8 cellular contexts compared by ENCODE assay signal in genomic region chr16:21663889-21664647, GRCh38. TPM values are rescaled to one million over a fixed set of nuclear protein-coding genes. Genes with fewer than 3 reads are reported as not detected.
DNase-seq lines count a peak whose midpoint lies in the region; ATAC-seq lines count a peak whose summit lies in the region.

TSS of gene OTOA (plus strand) at chr16:21663968. CDS start at chr16:21678515, 14,547 bp downstream.

- no peaks in the 10 kb centered on the region for H3K9me3 Mint-ChIP-seq in natural killer cell treated with Interleukin-12 subunit alpha and Interleukin-12 subunit beta and Interleukin-15 and Interleukin-18, amount 100 ng/mL, for 72 hours

- H3K4me3 Mint-ChIP-seq in natural killer cell treated with Interleukin-12 subunit alpha and Interleukin-12 subunit beta and Interleukin-15 and Interleukin-18, amount 100 ng/mL, for 72 hours: no peak within 1 kb of the TSS

- H3K36me3 Mint-ChIP-seq in natural killer cell treated with Interleukin-12 subunit alpha and Interleukin-12 subunit beta and Interleukin-15 and Interleukin-18, amount 100 ng/mL, for 72 hours: no peaks in the 10 kb centered on the region

- peaks cover 6% of the 10 kb centered on the region in 2 donors for H3K4me1 Mint-ChIP-seq in natural killer cell treated with Interleukin-12 subunit alpha and Interleukin-12 subunit beta and Interleukin-15 and Interleukin-18, amount 100 ng/mL, for 72 hours (ENCODE audit: low read depth in 2 of 2)

- peak; percentile 10 for DNase-seq in CD1c-positive myeloid dendritic cell (ENCODE audit: extremely low spot score)
- peak; percentile 23 for DNase-seq in RPMI8226
- DNase-seq in cerebellum (ENCODE audit: low spot score): peak; percentile 26
- DNase-seq in natural killer cell treated with Interleukin-12 subunit alpha and Interleukin-12 subunit beta and Interleukin-15 and Interleukin-18, amount 100 ng/mL, for 72 hours (ENCODE audit: low spot score): no peak
- DNase-seq in NCI-H1092 treated with DMSO at 0.1 percent for 48 hours (lab: John Stamatoyannopoulos, UW): no peak
- DNase-seq in NCI-H187 treated with DMSO at 0.1 percent for 48 hours (lab: John Stamatoyannopoulos, UW): no peak
- DNase-seq in dermis blood vessel endothelial cell: no peak

- H3K27ac Mint-ChIP-seq in natural killer cell treated with Interleukin-12 subunit alpha and Interleukin-12 subunit beta and Interleukin-15 and Interleukin-18, amount 100 ng/mL, for 72 hours: no peak within 1 kb of the TSS

- peak; percentile 32 to 41 for ATAC-seq in natural killer cell treated with Interleukin-12 subunit alpha and Interleukin-12 subunit beta and Interleukin-15 and Interleukin-18, amount 100 ng/mL, for 72 hours
- ATAC-seq in GM21717 (IDR thresholded peaks at IDR 0.05; ENCODE audit: unreplicated experiment): no peak

- peaks cover 0 to 5% of the 10 kb centered on the region in 2 donors for H3K27me3 Mint-ChIP-seq in natural killer cell treated with Interleukin-12 subunit alpha and Interleukin-12 subunit beta and Interleukin-15 and Interleukin-18, amount 100 ng/mL, for 72 hours

RNA-seq across cellular contexts. Expression of gene OTOA, which starts in this region (rescaled TPM):
- total RNA-seq in cerebellum (0.36 TPM), dermis blood vessel endothelial cell (0.09 TPM in 1 of 2 replicates, not detected in the other)
- total RNA-seq in natural killer cell treated with Interleukin-12 subunit alpha and Interleukin-12 subunit beta and Interleukin-15 and Interleukin-18, amount 100 ng/mL, for 72 hours: under 1 TPM; 0.25 to 0.33 TPM

Comparison
In these comparisons a context has a peak if more than half of its experiments do, and no peak if none do; other contexts are left out.
1. Peak in DNase-seq in cerebellum; RNA of the gene not detected or under 1 TPM.
2. Peak in ATAC-seq in natural killer cell treated with Interleukin-12 subunit alpha and Interleukin-12 subunit beta and Interleukin-15 and Interleukin-18, amount 100 ng/mL, for 72 hours; RNA of the gene not detected or under 1 TPM.
3. DNase-seq: peak in CD1c-positive myeloid dendritic cell (single experiment) and RPMI8226 (single experiment); none in natural killer cell treated with Interleukin-12 subunit alpha and Interleukin-12 subunit beta and Interleukin-15 and Interleukin-18, amount 100 ng/mL, for 72 hours (single experiment), NCI-H1092 treated with DMSO at 0.1 percent for 48 hours (single experiment), NCI-H187 treated with DMSO at 0.1 percent for 48 hours (single experiment) and dermis blood vessel endothelial cell (single experiment).